In the genomic region with DNA sequence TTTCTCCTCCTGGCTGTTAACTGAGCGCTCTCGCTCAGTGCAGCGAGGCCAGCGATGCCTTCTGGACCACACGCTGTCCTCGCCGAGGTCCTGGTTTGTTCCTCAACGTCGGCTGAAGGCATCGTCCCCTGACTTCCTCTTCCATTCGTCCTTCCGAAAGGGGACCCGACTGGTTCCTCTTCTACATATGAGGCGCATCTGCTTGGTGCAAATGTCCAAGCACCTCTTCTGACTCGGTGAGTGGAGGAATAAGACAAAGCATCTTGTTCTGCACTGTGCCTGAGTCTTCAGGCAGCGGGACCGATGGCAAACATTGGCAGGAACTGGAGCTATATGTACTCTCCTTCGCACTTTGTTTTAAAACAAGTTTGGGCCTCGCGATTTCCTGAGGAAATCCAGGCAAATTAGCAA, we compare ENCODE assay signal across 7 cellular contexts. TPM values are rescaled to one million over a fixed set of nuclear protein-coding genes. Genes with fewer than 3 reads are reported as not detected.
DNase-seq lines count a peak whose midpoint lies in the region; ATAC-seq, FAIRE-seq and TF ChIP-seq lines count a peak whose summit lies in the region.

No MANE protein-coding gene starts in this region.

- H3K27ac ChIP-seq in KMS-11 (no peak overlapping the region), left lung (peak overlapping the region; percentile 19 to 69), transverse colon (peak overlapping the region; percentile 66 to 91 (median 79))

- intact Hi-C loops in left lung (cut with DNase I) (no loop called here), transverse colon (cut with DNase I; ENCODE audit: low total_unique reads) (no loop called here)

- WGBS in transverse colon (ENCODE audit: low coverage in 1 of 2), 2 donors, result 8% methylated on average over 20 of the region's 20 CpGs; no CpG with 5 or more reads in 1 of the 2 donors

- in situ Hi-C loops in astrocyte of the spinal cord (cut with HindIII; ENCODE audit: low sequenced_read_pairs), result no loop called here
- in situ Hi-C loops in transverse colon (cut with MboI; ENCODE audit: low pct_ligation_motif_present in 1 of 4, low pct_unique_long_range_greater_than_20kb in 1 of 4, low sequenced_read_pairs in 3 of 4), result no loop called here

- TF ChIP-seq CTCF in KMS-11 (conservative IDR thresholded peaks at IDR 0.05; ENCODE audit: low read depth, low read length) (no peak), astrocyte of the spinal cord (IDR thresholded peaks at IDR 0.05; ENCODE audit: low read depth, low read length) (no peak), left lung (IDR thresholded peaks at IDR 0.05) (no peak), transverse colon (IDR thresholded peaks at IDR 0.05) (no peak)

- ATAC-seq in GM21528 (IDR thresholded peaks at IDR 0.05; ENCODE audit: low FRiP score, unreplicated experiment) (peak; percentile 36), left lung (no peak)

- peak overlapping the region; percentile 69; the same call in 1 of the 2 replicates for H3K4me2 ChIP-seq in KMS-11

- DNase-seq in GM12891 (ENCODE audit: insufficient read length, low spot score), result peak; percentile 20
- DNase-seq in astrocyte of the spinal cord (ENCODE audit: low read depth, low spot score), result peak; percentile 20
- no peak for DNase-seq in left lung
- DNase-seq in transverse colon, result peak; percentile 15
- DNase-seq in NCI-H345 treated with DMSO at 0.1 percent for 48 hours (lab: John Stamatoyannopoulos, UW; ENCODE audit: unreplicated experiment), result no peak

- H3K9ac ChIP-seq in KMS-11, result no peak overlapping the region

- H3K9me3 ChIP-seq in left lung (no peaks in the 10 kb centered on the region), transverse colon (no peaks in the 10 kb centered on the region)

- H3K36me3 ChIP-seq in KMS-11 (ENCODE audit: insufficient read depth) (no peaks in the 10 kb centered on the region), left lung (no peaks in the 10 kb centered on the region), transverse colon (no peaks in the 10 kb centered on the region)

- FAIRE-seq in GM12891 (lab: Jason Lieb, UNC), result peak; percentile 85

- H3K4me1 ChIP-seq in KMS-11 (ENCODE audit: low read depth, poor library complexity, severe bottlenecking) (no peaks in the 10 kb centered on the region), left lung (peaks cover 10 to 21% of the 10 kb centered on the region in 2 donors), transverse colon (peaks cover 0 to 27% (median 14%) of the 10 kb centered on the region in 4 donors)

- TF ChIP-seq POLR2A in GM12891 (IDR thresholded peaks at IDR 0.05; ENCODE audit: low read depth, low read length) (no peak), transverse colon (IDR thresholded peaks at IDR 0.05) (no peak)

- TF ChIP-seq EP300 in transverse colon (IDR thresholded peaks at IDR 0.05; ENCODE audit: low read depth), result no peak

- H3K27me3 ChIP-seq in KMS-11 (ENCODE audit: insufficient read depth, low read depth) (no peaks in the 10 kb centered on the region), left lung (peaks cover 4 to 74% of the 10 kb centered on the region in 2 donors), transverse colon (peaks cover 39% of the 10 kb centered on the region)

- H2AFZ ChIP-seq in KMS-11 (ENCODE audit: low read depth), result peak overlapping the region; percentile 83

- no peaks in the 10 kb centered on the region for H4K20me1 ChIP-seq in KMS-11 (ENCODE audit: insufficient read depth)

- H3K4me3 ChIP-seq in KMS-11 (IDR thresholded peaks at IDR 0.05; ENCODE audit: insufficient read depth, low read depth, low read length) (no peak overlapping the region), astrocyte of the spinal cord (ENCODE audit: low read depth, low read length) (peak overlapping the region; percentile 62), left lung (peak overlapping the region; percentile 61 to 72), transverse colon (peak overlapping the region; percentile 51 to 89 (median 68))

- H3K79me2 ChIP-seq in KMS-11 (ENCODE audit: insufficient read depth, low read depth), result no peaks in the 10 kb centered on the region

TF ChIP-seq in GM12891, 5 proteins besides CTCF, POLR2A, EP300 and RAD21:
- TF ChIP-seq TAF1 (IDR thresholded peaks at IDR 0.05; ENCODE audit: low read depth, low read length) (no peak), SPI1 (IDR thresholded peaks at IDR 0.05; ENCODE audit: low read depth, low read length) (peak; percentile 33; the same call in 1 of the 2 replicates), POLR2AphosphoS5 (IDR thresholded peaks at IDR 0.05; ENCODE audit: low read depth, low read length) (no peak), PAX5 (IDR thresholded peaks at IDR 0.05; ENCODE audit: insufficient read depth, low read length, severe bottlenecking) (no peak)

RNA-seq across cellular contexts. Expression of a gene that starts 0.7 kb away (rescaled TPM):
- not detected for polyA plus RNA-seq in GM12891 (2012; ENCODE audit: low read depth, missing spikeins)
- 10 to 100 TPM; 23.0 to 48.2 TPM for total RNA-seq in left lung
- total RNA-seq in transverse colon, result 10 to 100 TPM; 13.7 to 65.4 (median 52.9) TPM

Comparison
In these comparisons a context has a peak if more than half of its experiments do, and no peak if none do; other contexts are left out.
1. DNase-seq: peak in GM12891 (single experiment), astrocyte of the spinal cord (single experiment) and transverse colon (single experiment); none in left lung (0 of 2) and NCI-H345 treated with DMSO at 0.1 percent for 48 hours (single experiment).